In genomic region chr3:152268501-152269422, GRCh38 we compare ENCODE assay signal across 8 cellular contexts. TPM values are rescaled to one million over a fixed set of nuclear protein-coding genes. Genes with fewer than 3 reads are reported as not detected.
DNase-seq lines count a peak whose midpoint lies in the region; ATAC-seq and TF ChIP-seq lines count a peak whose summit lies in the region.

Gene MBNL1 (plus strand): TSS chr3:152268929. CDS start chr3:152300194, 31,265 bp downstream.

- peaks cover 45% of the 10 kb centered on the region for H3K36me3 Mint-ChIP-seq in activated CD4-positive, alpha-beta memory T cell treated with anti-CD3 and anti-CD28 coated beads, Interleukin-2, amount 10 ng/mL, durations not matched to agents 7 days and 5 days (ENCODE audit: low read depth)

- peaks cover 56% of the 10 kb centered on the region for H3K4me1 Mint-ChIP-seq in activated CD4-positive, alpha-beta memory T cell treated with anti-CD3 and anti-CD28 coated beads, Interleukin-2, amount 10 ng/mL, durations not matched to agents 7 days and 5 days

- H3K4me3 Mint-ChIP-seq in activated CD4-positive, alpha-beta memory T cell treated with anti-CD3 and anti-CD28 coated beads, Interleukin-2, amount 10 ng/mL, durations not matched to agents 7 days and 5 days = peak within 1 kb of the TSS; percentile 92

- CTCF ChIA-PET in activated CD4-positive, alpha-beta memory T cell treated with anti-CD3 and anti-CD28 coated beads, Interleukin-2, amount 10 ng/mL, durations not matched to agents 7 days and 5 days (lab: Charles Lee) = interaction anchor here (0.9 to 3.0 kb wide), 12 partner anchors 11 to 197 kb away, joined by 3 to 22 read pairs (median 7); no protein-coding TSS in a partner anchor

- H3K9me3 Mint-ChIP-seq in activated CD4-positive, alpha-beta memory T cell treated with anti-CD3 and anti-CD28 coated beads, Interleukin-2, amount 10 ng/mL, durations not matched to agents 7 days and 5 days = no peaks in the 10 kb centered on the region

- WGBS in right lobe of liver (ENCODE audit: insufficient coverage, low coverage, low lambda C conversion rate, missing lambda C conversion rate) = under 1% methylated on average over 34 of the region's 89 CpGs

- H3K27ac Mint-ChIP-seq in activated CD4-positive, alpha-beta memory T cell treated with anti-CD3 and anti-CD28 coated beads, Interleukin-2, amount 10 ng/mL, durations not matched to agents 7 days and 5 days = peak within 1 kb of the TSS; percentile 95

- no peaks in the 10 kb centered on the region for H3K9me3 ChIP-seq in right lobe of liver

- ATAC-seq in GM19397 (IDR thresholded peaks at IDR 0.05; ENCODE audit: unreplicated experiment) (peak; percentile 74), HG03558 (IDR thresholded peaks at IDR 0.05; ENCODE audit: extremely low read depth, unreplicated experiment) (peak; percentile 30), right lobe of liver (peak; percentile 82 to 90 (median 86))

- peak within 1 kb of the TSS; percentile 96 to 97 (median 97) for H3K27ac ChIP-seq in right lobe of liver

- H3K36me3 ChIP-seq in right lobe of liver = no peaks in the 10 kb centered on the region

- DNase-seq in C1 segment of cervical spinal cord (lab: John Stamatoyannopoulos, UW) = peak; percentile 57 to 98 (median 86)
- DNase-seq in NCI-H82 (lab: John Stamatoyannopoulos, UW) = peak; percentile 87
- peak; percentile 90 for DNase-seq in activated CD4-positive, alpha-beta memory T cell treated with anti-CD3 and anti-CD28 coated beads, Interleukin-2, amount 10 ng/mL, durations not matched to agents 7 days and 5 days
- DNase-seq in dermis microvascular lymphatic vessel endothelial cell (ENCODE audit: low read depth in 2 of 2) = peak; percentile 76 to 94
- DNase-seq in right lobe of liver = peak; percentile 85 to 89 (median 89)
- peak; percentile 72 to 86 for DNase-seq in stimulated activated CD4-positive, alpha-beta T cell treated with anti-CD3 and anti-CD28 coated beads, Interleukin-4, amount 100 ng/mL, for 4 hours

- TF ChIP-seq CTCF in right lobe of liver (IDR thresholded peaks at IDR 0.05) = peak in 1 of 4 donors; percentile 7

- H3K27me3 ChIP-seq in right lobe of liver = no peaks in the 10 kb centered on the region

- intact Hi-C loops in right lobe of liver (cut with DNase I) = no loop called here

- TF ChIP-seq POLR2A in right lobe of liver (IDR thresholded peaks at IDR 0.05) = peak; percentile 80

- POLR2A ChIA-PET in activated CD4-positive, alpha-beta memory T cell treated with anti-CD3 and anti-CD28 coated beads, Interleukin-2, amount 10 ng/mL, durations not matched to agents 7 days and 5 days (lab: Charles Lee) = interaction anchor here (0.7 to 12.4 kb wide), 33 partner anchors 8 to 1505 kb away, joined by 3 to 268 read pairs (median 5); partner anchors contain the start of genes GPR171 and SIAH2

- peak within 1 kb of the TSS; percentile 64 to 83 (median 66) for H3K4me3 ChIP-seq in right lobe of liver

- H3K27me3 Mint-ChIP-seq in activated CD4-positive, alpha-beta memory T cell treated with anti-CD3 and anti-CD28 coated beads, Interleukin-2, amount 10 ng/mL, durations not matched to agents 7 days and 5 days = no peaks in the 10 kb centered on the region

- peaks cover 0 to 27% (median 3%) of the 10 kb centered on the region in 4 donors for H3K4me1 ChIP-seq in right lobe of liver

RNA-seq across cellular contexts. Expression of gene MBNL1, which starts in this region (rescaled TPM):
- total RNA-seq in activated CD4-positive, alpha-beta memory T cell treated with anti-CD3 and anti-CD28 coated beads, Interleukin-2, amount 10 ng/mL, durations not matched to agents 7 days and 5 days = 100 to 1,000 TPM; 289 to 305 TPM
- 316 and 351 TPM in 2 replicates for total RNA-seq in dermis microvascular lymphatic vessel endothelial cell
- total RNA-seq in right lobe of liver = 10 to 100 TPM; 49.9 to 89.6 (median 63.2) TPM

Comparison
In these comparisons a context has a peak if more than half of its experiments do, and no peak if none do; other contexts are left out.
1. Peak in every context shown above with its lines: DNase-seq, ATAC-seq, H3K4me3 ChIP-seq and H3K27ac ChIP-seq.
2. ATAC-seq: peak in every context shown above with its lines; median percentile 86 in right lobe of liver; 74 in GM19397; 30 in HG03558.